ENCODE assay signal across 8 cellular contexts in genomic region chr4:124111922-124112321, GRCh38.
DNase-seq lines count a peak whose midpoint lies in the region; ATAC-seq and TF ChIP-seq lines count a peak whose summit lies in the region.

No MANE protein-coding gene starts in this region.

- H3K9me3 ChIP-seq in colonic mucosa (no peaks in the 10 kb centered on the region), lower lobe of right lung (no peaks in the 10 kb centered on the region)

- H3K4me1 ChIP-seq in colonic mucosa (no peaks in the 10 kb centered on the region), lower lobe of right lung (peaks cover 11% of the 10 kb centered on the region)

- CTCF ChIA-PET in GM10248 (lab: Yijun Ruan, JAX): interaction anchor here (0.8 to 2.1 kb wide), 3 partner anchors 10 to 339 kb away, joined by 3 to 7 read pairs (median 5); no protein-coding TSS in a partner anchor

- no peak overlapping the region for H3K27ac ChIP-seq in colonic mucosa
- no peak overlapping the region for H3K27ac ChIP-seq in lower lobe of right lung

- H3K4me3 ChIP-seq in colonic mucosa (no peak overlapping the region), lower lobe of right lung (no peak overlapping the region)

- no peaks in the 10 kb centered on the region for H3K36me3 ChIP-seq in colonic mucosa
- H3K36me3 ChIP-seq in lower lobe of right lung: no peaks in the 10 kb centered on the region

- TF ChIP-seq CTCF in GM10248 (IDR thresholded peaks at IDR 0.05; ENCODE audit: control extremely low read depth, extremely low read depth, low read depth, missing control alignments) (peak; percentile 13), colonic mucosa (IDR thresholded peaks at IDR 0.05) (peak; percentile 33), lower lobe of right lung (IDR thresholded peaks at IDR 0.05) (peak; percentile 63)

- POLR2A ChIA-PET in GM10248 (lab: Yijun Ruan, JAX): no interaction called here

- ATAC-seq in HG03025 (IDR thresholded peaks at IDR 0.05; ENCODE audit: low FRiP score, unreplicated experiment): peak; percentile 57
- peak; percentile 48 to 84 for ATAC-seq in lower lobe of right lung
- no peak for ATAC-seq in HG03095 (IDR thresholded peaks at IDR 0.05; ENCODE audit: unreplicated experiment)
- ATAC-seq in GM19452 (IDR thresholded peaks at IDR 0.05; ENCODE audit: unreplicated experiment): no peak
- no peak for ATAC-seq in HG02884 (IDR thresholded peaks at IDR 0.05; ENCODE audit: unreplicated experiment)

- DNase-seq in GM10248 (ENCODE audit: extremely low spot score) (no peak), NCI-H748 treated with DMSO at 0.1 percent for 48 hours (lab: John Stamatoyannopoulos, UW) (peak; percentile 31), colonic mucosa (no peak), lower lobe of right lung (no peak)

- no peak overlapping the region for H3K9ac ChIP-seq in colonic mucosa (ENCODE audit: low read depth in 2 of 2, low read length in 2 of 2)

- H3K27me3 ChIP-seq in colonic mucosa (no peaks in the 10 kb centered on the region), lower lobe of right lung (ENCODE audit: low read depth) (no peaks in the 10 kb centered on the region)

- intact Hi-C loops in colonic mucosa (cut with DNase I) (no loop called here), lower lobe of right lung (cut with DNase I) (no loop called here)

Comparison
In these comparisons a context has a peak if more than half of its experiments do, and no peak if none do; other contexts are left out.
1. CTCF ChIP-seq: peak in every context shown above with its lines; median percentile 63 in lower lobe of right lung; 33 in colonic mucosa; 13 in GM10248.
2. ATAC-seq: peak in HG03025 (single experiment) and lower lobe of right lung (2 of 2); none in HG03095 (single experiment), GM19452 (single experiment) and HG02884 (single experiment).